Comparison of ENCODE assay signal across 2 cellular contexts in the genomic region with DNA sequence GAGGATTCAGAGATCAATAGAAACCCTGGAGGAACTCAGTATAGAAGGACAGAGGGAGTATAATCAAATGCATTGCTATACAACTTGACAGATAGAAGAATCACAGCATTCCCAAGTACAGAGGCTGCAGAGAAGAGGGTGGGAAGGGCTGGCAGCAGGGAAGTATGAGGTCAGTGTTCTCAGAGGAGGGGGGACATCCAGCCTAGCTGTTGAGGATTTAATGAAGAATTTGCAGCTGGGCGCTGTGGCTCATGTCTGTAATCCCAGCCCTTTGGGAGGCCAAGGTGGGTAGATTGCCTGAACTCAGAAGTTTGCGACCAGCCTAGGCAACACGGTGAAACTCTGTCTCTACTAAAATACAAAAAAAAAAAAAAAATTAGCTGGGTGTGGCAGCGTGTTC.
TF ChIP-seq lines count a peak whose summit lies in the region.

No MANE protein-coding gene starts in this region.

TF ChIP-seq in SK-N-SH treated with all-trans-retinoic acid at 6 μM for 48 hours, 23 proteins besides CTCF, POLR2A, EP300 and RAD21 (continued from another document):
- TF ChIP-seq, protein P1, sequence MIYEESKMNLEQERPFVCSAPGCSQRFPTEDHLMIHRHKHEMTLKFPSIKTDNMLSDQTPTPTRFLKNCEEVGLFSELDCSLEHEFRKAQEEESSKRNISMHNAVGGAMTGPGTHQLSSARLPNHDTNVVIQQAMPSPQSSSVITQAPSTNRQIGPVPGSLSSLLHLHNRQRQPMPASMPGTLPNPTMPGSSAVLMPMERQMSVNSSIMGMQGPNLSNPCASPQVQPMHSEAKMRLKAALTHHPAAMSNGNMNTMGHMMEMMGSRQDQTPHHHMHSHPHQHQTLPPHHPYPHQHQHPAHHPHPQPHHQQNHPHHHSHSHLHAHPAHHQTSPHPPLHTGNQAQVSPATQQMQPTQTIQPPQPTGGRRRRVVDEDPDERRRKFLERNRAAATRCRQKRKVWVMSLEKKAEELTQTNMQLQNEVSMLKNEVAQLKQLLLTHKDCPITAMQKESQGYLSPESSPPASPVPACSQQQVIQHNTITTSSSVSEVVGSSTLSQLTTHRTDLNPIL (CRISPR knock-in tag; IDR thresholded peaks at IDR 0.05; ENCODE audit: low read depth), result no peak
- TF ChIP-seq ZNF8 (CRISPR knock-in tag; IDR thresholded peaks at IDR 0.05) (no peak), GLIS3 (CRISPR knock-in tag; IDR thresholded peaks at IDR 0.05) (no peak), SNAI2 (CRISPR knock-in tag; IDR thresholded peaks at IDR 0.05) (no peak), ZFP30 (CRISPR knock-in tag; IDR thresholded peaks at IDR 0.05) (no peak), OSR1 (CRISPR knock-in tag; IDR thresholded peaks at IDR 0.05) (no peak), TOX (CRISPR knock-in tag; IDR thresholded peaks at IDR 0.05; ENCODE audit: borderline replicate concordance) (no peak), BACH2 (CRISPR knock-in tag; IDR thresholded peaks at IDR 0.05; ENCODE audit: borderline replicate concordance) (no peak), ZC3H10 (CRISPR knock-in tag; IDR thresholded peaks at IDR 0.05) (no peak)
- TF ChIP-seq, protein P2, sequence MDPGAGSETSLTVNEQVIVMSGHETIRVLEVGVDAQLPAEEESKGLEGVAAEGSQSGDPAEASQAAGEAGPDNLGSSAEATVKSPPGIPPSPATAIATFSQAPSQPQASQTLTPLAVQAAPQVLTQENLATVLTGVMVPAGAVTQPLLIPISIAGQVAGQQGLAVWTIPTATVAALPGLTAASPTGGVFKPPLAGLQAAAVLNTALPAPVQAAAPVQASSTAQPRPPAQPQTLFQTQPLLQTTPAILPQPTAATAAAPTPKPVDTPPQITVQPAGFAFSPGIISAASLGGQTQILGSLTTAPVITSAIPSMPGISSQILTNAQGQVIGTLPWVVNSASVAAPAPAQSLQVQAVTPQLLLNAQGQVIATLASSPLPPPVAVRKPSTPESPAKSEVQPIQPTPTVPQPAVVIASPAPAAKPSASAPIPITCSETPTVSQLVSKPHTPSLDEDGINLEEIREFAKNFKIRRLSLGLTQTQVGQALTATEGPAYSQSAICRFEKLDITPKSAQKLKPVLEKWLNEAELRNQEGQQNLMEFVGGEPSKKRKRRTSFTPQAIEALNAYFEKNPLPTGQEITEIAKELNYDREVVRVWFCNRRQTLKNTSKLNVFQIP (CRISPR knock-in tag; IDR thresholded peaks at IDR 0.05; ENCODE audit: borderline replicate concordance, low read depth), result no peak
- TF ChIP-seq, protein P3, sequence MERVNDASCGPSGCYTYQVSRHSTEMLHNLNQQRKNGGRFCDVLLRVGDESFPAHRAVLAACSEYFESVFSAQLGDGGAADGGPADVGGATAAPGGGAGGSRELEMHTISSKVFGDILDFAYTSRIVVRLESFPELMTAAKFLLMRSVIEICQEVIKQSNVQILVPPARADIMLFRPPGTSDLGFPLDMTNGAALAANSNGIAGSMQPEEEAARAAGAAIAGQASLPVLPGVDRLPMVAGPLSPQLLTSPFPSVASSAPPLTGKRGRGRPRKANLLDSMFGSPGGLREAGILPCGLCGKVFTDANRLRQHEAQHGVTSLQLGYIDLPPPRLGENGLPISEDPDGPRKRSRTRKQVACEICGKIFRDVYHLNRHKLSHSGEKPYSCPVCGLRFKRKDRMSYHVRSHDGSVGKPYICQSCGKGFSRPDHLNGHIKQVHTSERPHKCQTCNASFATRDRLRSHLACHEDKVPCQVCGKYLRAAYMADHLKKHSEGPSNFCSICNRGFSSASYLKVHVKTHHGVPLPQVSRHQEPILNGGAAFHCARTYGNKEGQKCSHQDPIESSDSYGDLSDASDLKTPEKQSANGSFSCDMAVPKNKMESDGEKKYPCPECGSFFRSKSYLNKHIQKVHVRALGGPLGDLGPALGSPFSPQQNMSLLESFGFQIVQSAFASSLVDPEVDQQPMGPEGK (CRISPR knock-in tag; IDR thresholded peaks at IDR 0.05; ENCODE audit: borderline replicate concordance), result no peak
- TF ChIP-seq, protein P4, sequence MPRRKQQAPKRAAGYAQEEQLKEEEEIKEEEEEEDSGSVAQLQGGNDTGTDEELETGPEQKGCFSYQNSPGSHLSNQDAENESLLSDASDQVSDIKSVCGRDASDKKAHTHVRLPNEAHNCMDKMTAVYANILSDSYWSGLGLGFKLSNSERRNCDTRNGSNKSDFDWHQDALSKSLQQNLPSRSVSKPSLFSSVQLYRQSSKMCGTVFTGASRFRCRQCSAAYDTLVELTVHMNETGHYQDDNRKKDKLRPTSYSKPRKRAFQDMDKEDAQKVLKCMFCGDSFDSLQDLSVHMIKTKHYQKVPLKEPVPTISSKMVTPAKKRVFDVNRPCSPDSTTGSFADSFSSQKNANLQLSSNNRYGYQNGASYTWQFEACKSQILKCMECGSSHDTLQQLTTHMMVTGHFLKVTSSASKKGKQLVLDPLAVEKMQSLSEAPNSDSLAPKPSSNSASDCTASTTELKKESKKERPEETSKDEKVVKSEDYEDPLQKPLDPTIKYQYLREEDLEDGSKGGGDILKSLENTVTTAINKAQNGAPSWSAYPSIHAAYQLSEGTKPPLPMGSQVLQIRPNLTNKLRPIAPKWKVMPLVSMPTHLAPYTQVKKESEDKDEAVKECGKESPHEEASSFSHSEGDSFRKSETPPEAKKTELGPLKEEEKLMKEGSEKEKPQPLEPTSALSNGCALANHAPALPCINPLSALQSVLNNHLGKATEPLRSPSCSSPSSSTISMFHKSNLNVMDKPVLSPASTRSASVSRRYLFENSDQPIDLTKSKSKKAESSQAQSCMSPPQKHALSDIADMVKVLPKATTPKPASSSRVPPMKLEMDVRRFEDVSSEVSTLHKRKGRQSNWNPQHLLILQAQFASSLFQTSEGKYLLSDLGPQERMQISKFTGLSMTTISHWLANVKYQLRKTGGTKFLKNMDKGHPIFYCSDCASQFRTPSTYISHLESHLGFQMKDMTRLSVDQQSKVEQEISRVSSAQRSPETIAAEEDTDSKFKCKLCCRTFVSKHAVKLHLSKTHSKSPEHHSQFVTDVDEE (CRISPR knock-in tag; IDR thresholded peaks at IDR 0.05), result no peak

TF ChIP-seq in SK-N-SH, 30 proteins besides CTCF, POLR2A, EP300 and RAD21 (continued from another document):
- TF ChIP-seq NFIC (IDR thresholded peaks at IDR 0.05; ENCODE audit: borderline replicate concordance) (no peak), TCF12 (IDR thresholded peaks at IDR 0.05) (no peak), TAF1 (IDR thresholded peaks at IDR 0.05; ENCODE audit: borderline replicate concordance, low read depth, low read length) (no peak), RCOR1 (IDR thresholded peaks at IDR 0.05; ENCODE audit: low read length) (no peak), MXI1 (IDR thresholded peaks at IDR 0.05; ENCODE audit: low read depth, low read length) (no peak)
